In genomic region chr13:93861818-93862217, GRCh38 we compare ENCODE assay signal across 12 cellular contexts.
A peak's percentile ranks its signal among the peaks of the same experiment; 100 is the strongest.
DNase-seq lines count a peak whose midpoint lies in the region; ATAC-seq and TF ChIP-seq lines count a peak whose summit lies in the region.
"Had no signal": no experiment of that assay in that cellular context is flagged by ENCODE, and none has a peak within 500 bp of the region (broad histone marks: within the 10 kb centered on the region; RNA-seq: fewer than 3 reads in every experiment).

No MANE protein-coding gene starts in this region.

- H3K27ac ChIP-seq in CD8-positive, alpha-beta memory T cell (ENCODE audit: low read depth, low read length): no peak overlapping the region
- H3K27ac ChIP-seq in neural progenitor cell: no peak overlapping the region
- H3K27ac ChIP-seq: skin epidermis had no signal

- no peaks in the 10 kb centered on the region for H3K79me2 ChIP-seq in neural progenitor cell (ENCODE audit: low read depth)

- no peaks in the 10 kb centered on the region for H3K36me3 Mint-ChIP-seq in CD8-positive, alpha-beta memory T cell
- no peaks in the 10 kb centered on the region for H3K36me3 Mint-ChIP-seq in neural progenitor cell

- H3K4me3 Mint-ChIP-seq in CD8-positive, alpha-beta memory T cell: no peak overlapping the region
- H3K4me3 Mint-ChIP-seq in neural progenitor cell: no peak overlapping the region
- H3K4me3 Mint-ChIP-seq: activated T-cell treated with anti-CD3 and anti-CD28 coated beads, Interleukin-2, amount 50 U/mL, for 24 hours had no signal

- H3K27ac Mint-ChIP-seq in CD8-positive, alpha-beta memory T cell: no peak overlapping the region
- no peak overlapping the region for H3K27ac Mint-ChIP-seq in neural progenitor cell
- H3K27ac Mint-ChIP-seq: activated T-cell treated with anti-CD3 and anti-CD28 coated beads, Interleukin-2, amount 50 U/mL, for 24 hours had no signal

- H3K4me3 ChIP-seq in skeletal muscle satellite cell (ENCODE audit: low read length) (no peak overlapping the region), neural progenitor cell (no peak overlapping the region)
- no peak overlapping the region for H3K4me3 ChIP-seq in CD8-positive, alpha-beta memory T cell (ENCODE audit: low read length)
- H3K4me3 ChIP-seq: mucosa of descending colon, skin epidermis had no signal

- H4K20me1 ChIP-seq in neural progenitor cell (ENCODE audit: low read depth): no peaks in the 10 kb centered on the region

- H3K4me2 ChIP-seq in skeletal muscle satellite cell (ENCODE audit: low read length) (peak overlapping the region; percentile 9), neural progenitor cell (no peak overlapping the region)

- no peaks in the 10 kb centered on the region for H3K27me3 Mint-ChIP-seq in CD8-positive, alpha-beta memory T cell
- no peaks in the 10 kb centered on the region for H3K27me3 Mint-ChIP-seq in neural progenitor cell (ENCODE audit: insufficient read depth, low read depth)

- CTCF ChIA-PET in CD8-positive, alpha-beta memory T cell (lab: Charles Lee): no interaction called here

- POLR2A ChIA-PET in CD8-positive, alpha-beta memory T cell (lab: Charles Lee): no interaction called here

- H3K9me3 ChIP-seq in skeletal muscle satellite cell (replicated peaks; ENCODE audit: low read length) (no peaks in the 10 kb centered on the region), neural progenitor cell (ENCODE audit: low read depth) (no peaks in the 10 kb centered on the region)
- no peaks in the 10 kb centered on the region for H3K9me3 ChIP-seq in CD8-positive, alpha-beta memory T cell (ENCODE audit: low read length)
- H3K9me3 ChIP-seq: mucosa of descending colon had no signal

- H2AFZ ChIP-seq in neural progenitor cell (replicated peaks): no peak overlapping the region

- H3K9me3 Mint-ChIP-seq in CD8-positive, alpha-beta memory T cell: no peaks in the 10 kb centered on the region
- no peaks in the 10 kb centered on the region for H3K9me3 Mint-ChIP-seq in neural progenitor cell
- H3K9me3 Mint-ChIP-seq: activated T-cell treated with anti-CD3 and anti-CD28 coated beads, Interleukin-2, amount 50 U/mL, for 24 hours had no signal

- no peaks in the 10 kb centered on the region for H3F3A ChIP-seq in neural progenitor cell (ENCODE audit: low read depth)

- H3K9ac ChIP-seq in skeletal muscle satellite cell (ENCODE audit: low read depth, low read length): no peak overlapping the region
- no peak overlapping the region for H3K9ac ChIP-seq in neural progenitor cell

- no peak for TF ChIP-seq CTCF in neural progenitor cell (IDR thresholded peaks at IDR 0.05)

- H3K36me3 ChIP-seq in skeletal muscle satellite cell (ENCODE audit: insufficient read depth, low read length) (no peaks in the 10 kb centered on the region), neural progenitor cell (no peaks in the 10 kb centered on the region)
- no peaks in the 10 kb centered on the region for H3K36me3 ChIP-seq in CD8-positive, alpha-beta memory T cell (ENCODE audit: insufficient read depth, low read length)

- peaks cover 20% of the 10 kb centered on the region for H3K4me1 ChIP-seq in skeletal muscle satellite cell (ENCODE audit: control insufficient read depth, insufficient read depth, low read length)
- no peaks in the 10 kb centered on the region for H3K4me1 ChIP-seq in CD8-positive, alpha-beta memory T cell (ENCODE audit: insufficient read depth, low read length)
- H3K4me1 ChIP-seq in neural progenitor cell: no peaks in the 10 kb centered on the region

- peak; percentile 72 for ATAC-seq in left ventricle myocardium superior
- ATAC-seq in GM19023 (IDR thresholded peaks at IDR 0.05; ENCODE audit: unreplicated experiment): no peak
- ATAC-seq: mucosa of descending colon had no signal

- intact Hi-C loops in left ventricle myocardium superior (cut with micrococcal nuclease): no loop called here

- no peaks in the 10 kb centered on the region for H3K4me1 Mint-ChIP-seq in CD8-positive, alpha-beta memory T cell
- peaks cover 11% of the 10 kb centered on the region for H3K4me1 Mint-ChIP-seq in neural progenitor cell

- peak; percentile 20 for DNase-seq in H4 (ENCODE audit: low spot score)
- DNase-seq in amniotic epithelial cell (ENCODE audit: low read depth): peak; percentile 92
- DNase-seq in left ventricle myocardium superior: no peak
- no peak for DNase-seq in CD8-positive, alpha-beta memory T cell
- no peak for DNase-seq in neural progenitor cell (ENCODE audit: low spot score)
- DNase-seq: activated T-cell treated with anti-CD3 and anti-CD28 coated beads, Interleukin-2, amount 50 U/mL, for 24 hours; cerebellar nuclear complex; mucosa of descending colon; NCI-H187 treated with DMSO at 0.1 percent for 48 hours had no signal

- H3K27me3 ChIP-seq in skeletal muscle satellite cell (ENCODE audit: control insufficient read depth, insufficient read depth, low read length) (no peaks in the 10 kb centered on the region), neural progenitor cell (no peaks in the 10 kb centered on the region)
- H3K27me3 ChIP-seq in CD8-positive, alpha-beta memory T cell (ENCODE audit: insufficient read depth, low read length, poor library complexity, severe bottlenecking): no peaks in the 10 kb centered on the region

Comparison
In these comparisons a context has a peak if more than half of its experiments do, and no peak if none do; other contexts are left out.
1. DNase-seq: peak in H4 (single experiment) and amniotic epithelial cell (single experiment); none in left ventricle myocardium superior (single experiment), CD8-positive, alpha-beta memory T cell (0 of 5) and neural progenitor cell (single experiment).